Comparison of ENCODE assay signal across 19 cellular contexts in the genomic region with DNA sequence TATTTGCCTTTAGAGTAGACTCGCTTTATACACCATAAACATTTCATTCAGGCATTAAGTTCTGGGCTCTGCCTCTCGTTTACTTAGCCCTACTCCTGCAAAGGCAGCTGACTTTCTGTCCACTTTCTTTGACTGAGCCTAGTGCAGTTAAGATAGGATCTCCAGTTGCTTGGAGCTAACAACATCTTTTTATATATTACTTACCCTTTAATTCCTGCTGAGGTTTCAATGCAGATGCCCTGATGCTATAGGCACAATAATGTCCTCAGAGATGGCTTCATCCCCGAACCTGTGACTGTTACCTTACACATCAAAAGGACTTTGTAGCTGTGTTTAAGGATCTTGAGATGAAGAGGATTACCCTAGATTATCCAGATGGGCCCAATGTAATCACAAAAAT.
"Had no signal": no experiment of that assay in that cellular context is flagged by ENCODE, and none has a peak within 500 bp of the region (broad histone marks: within the 10 kb centered on the region; RNA-seq: fewer than 3 reads in every experiment).

No MANE protein-coding gene starts in this region.

- H3K27me3 ChIP-seq: stomach, upper lobe of left lung, vagina had no signal

- H3K36me3 ChIP-seq: esophagus squamous epithelium, left ventricle myocardium inferior, lower lobe of right lung, stomach, thoracic aorta, upper lobe of left lung, vagina had no signal

- H3K27ac ChIP-seq: epithelial cell of prostate, esophagus squamous epithelium, left ventricle myocardium inferior, lower lobe of right lung, stomach, thoracic aorta, upper lobe of left lung, vagina had no signal

- DNase-seq: effector memory CD8-positive, alpha-beta T cell; esophagus squamous epithelium; foreskin fibroblast; immature natural killer cell; left cardiac atrium; left ventricle myocardium inferior; lower lobe of right lung; mucosa of descending colon; naive thymus-derived CD8-positive, alpha-beta T cell; posterior cingulate gyrus; small intestine; stimulated activated CD4-positive, alpha-beta T cell treated with anti-CD3 and anti-CD28 coated beads, Interleukin-12 subunit alpha, Interleukin-12 subunit beta, amount 100 ng/mL, for 4 hours; stimulated activated naive CD4-positive, alpha-beta T cell; stomach; substantia nigra; upper lobe of left lung had no signal

- H3K4me3 ChIP-seq: esophagus squamous epithelium, left ventricle myocardium inferior, lower lobe of right lung, mucosa of descending colon, stomach, thoracic aorta, upper lobe of left lung, vagina had no signal

- ATAC-seq: effector memory CD8-positive, alpha-beta T cell; left cardiac atrium; lower lobe of right lung; mucosa of descending colon; naive thymus-derived CD8-positive, alpha-beta T cell had no signal

- H3K9me3 ChIP-seq: esophagus squamous epithelium, left ventricle myocardium inferior, lower lobe of right lung, mucosa of descending colon, stomach, thoracic aorta, upper lobe of left lung, vagina had no signal
